8 cellular contexts compared by ENCODE assay signal in the genomic region with DNA sequence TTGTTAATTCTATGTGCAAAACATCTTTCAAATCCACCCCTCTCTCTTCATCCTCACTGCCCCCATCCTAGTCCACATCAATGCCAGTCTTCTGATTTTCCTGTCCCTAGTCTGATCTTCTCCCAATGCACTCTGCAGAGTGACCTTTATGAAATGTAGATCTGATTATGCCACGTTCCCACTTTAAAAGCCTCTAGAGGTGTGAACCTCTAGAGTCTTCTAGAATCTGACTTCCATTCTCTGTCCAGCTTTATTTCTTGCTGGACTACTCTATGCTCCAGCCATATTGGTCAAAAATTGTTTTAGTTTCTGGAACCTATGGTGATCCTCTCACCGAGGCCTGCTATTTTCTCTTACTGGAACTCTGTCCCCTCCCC. TPM values are rescaled to one million over a fixed set of nuclear protein-coding genes. Genes with fewer than 3 reads are reported as not detected.
DNase-seq lines count a peak whose midpoint lies in the region; ATAC-seq and TF ChIP-seq lines count a peak whose summit lies in the region.

No MANE protein-coding gene starts in this region.

- no peak overlapping the region for H3K27ac ChIP-seq in GM23248

- H3K36me3 ChIP-seq in GM23248 (ENCODE audit: low read depth) (no peaks in the 10 kb centered on the region), skeletal muscle satellite cell (ENCODE audit: insufficient read depth, low read length) (no peaks in the 10 kb centered on the region)

- no peak for ATAC-seq in T-helper 17 cell

- no peaks in the 10 kb centered on the region for H3K9me2 ChIP-seq in GM23248 (ENCODE audit: insufficient read depth)

- H3K4me1 ChIP-seq in GM23248 (ENCODE audit: insufficient read depth) = no peaks in the 10 kb centered on the region
- H3K4me1 ChIP-seq in skeletal muscle satellite cell (ENCODE audit: control insufficient read depth, insufficient read depth, low read length) = no peaks in the 10 kb centered on the region

- H3K9ac ChIP-seq in GM23248 (peak overlapping the region; percentile 34; the same call in 1 of the 2 replicates), skeletal muscle satellite cell (ENCODE audit: low read depth, low read length) (no peak overlapping the region)

- H3K36me3 Mint-ChIP-seq in T-helper 17 cell (ENCODE audit: low read depth) = no peaks in the 10 kb centered on the region

- H3K9me3 ChIP-seq in GM23248 (ENCODE audit: low read depth) (no peaks in the 10 kb centered on the region), T-helper 17 cell (ENCODE audit: control insufficient read depth, low read length, poor library complexity, severe bottlenecking) (no peaks in the 10 kb centered on the region), skeletal muscle satellite cell (replicated peaks; ENCODE audit: low read length) (no peaks in the 10 kb centered on the region)

- H3K4me2 ChIP-seq in GM23248 (ENCODE audit: unreplicated experiment) (peak overlapping the region; percentile 89), skeletal muscle satellite cell (ENCODE audit: low read length) (peak overlapping the region; percentile 85)

- 1 to 5% methylated on average over 2 of the region's 2 CpGs for WGBS in GM23248 (ENCODE audit: low coverage in 1 of 2, low lambda C conversion rate in 2 of 2, missing lambda C conversion rate in 2 of 2), 2 experiments

- peak overlapping the region; percentile 92 for H3K4me3 Mint-ChIP-seq in T-helper 17 cell

- H3K4me3 ChIP-seq in GM23248 = peak overlapping the region; percentile 80
- peak overlapping the region; percentile 52 to 55 for H3K4me3 ChIP-seq in foreskin fibroblast (ENCODE audit: low read depth in 1 of 2, low read length in 2 of 2)
- H3K4me3 ChIP-seq in skeletal muscle satellite cell (ENCODE audit: low read length) = peak overlapping the region; percentile 73

- peak overlapping the region; percentile 95 for H2AFZ ChIP-seq in GM23248

- in situ Hi-C loops in GM23248 (cut with MboI) = no loop called here

- peak overlapping the region; percentile 91 for H3K27ac Mint-ChIP-seq in T-helper 17 cell

- no peaks in the 10 kb centered on the region for H4K20me1 ChIP-seq in GM23248 (ENCODE audit: insufficient read depth)

- peaks cover 14% of the 10 kb centered on the region for H3K4me1 Mint-ChIP-seq in T-helper 17 cell

- no peak for TF ChIP-seq CTCF in foreskin fibroblast (IDR thresholded peaks at IDR 0.05; ENCODE audit: low read depth, low read length)

- H3K27me3 ChIP-seq in GM23248 (replicated peaks; ENCODE audit: insufficient read depth) (no peaks in the 10 kb centered on the region), skeletal muscle satellite cell (ENCODE audit: control insufficient read depth, insufficient read depth, low read length) (no peaks in the 10 kb centered on the region)

- no peaks in the 10 kb centered on the region for H3K27me3 Mint-ChIP-seq in T-helper 17 cell

- no peaks in the 10 kb centered on the region for H3K79me2 ChIP-seq in GM23248 (ENCODE audit: insufficient read depth)

- DNase-seq in GM23248 (no peak), T-helper 17 cell (no peak), foreskin fibroblast (no peak), NCI-H2081 treated with DMSO at 0.1 percent for 48 hours (lab: John Stamatoyannopoulos, UW) (no peak), NCI-H2171 treated with DMSO at 0.1 percent for 48 hours (lab: John Stamatoyannopoulos, UW) (no peak), NCI-H1048 (lab: John Stamatoyannopoulos, UW) (no peak)
- no peak for DNase-seq in central memory CD4-positive, alpha-beta T cell

- H3F3A ChIP-seq in GM23248 (ENCODE audit: insufficient read depth) = no peaks in the 10 kb centered on the region

RNA-seq across cellular contexts. Expression of a gene that starts 32.5 kb away (rescaled TPM):
- total RNA-seq in GM23248 (2014; rRNA removed; shearing (Covaris generic)) = not detected in 2 replicates
- polyA plus RNA-seq in GM23248 (2016; fragmentation: Nextera tagmentation; extraction: Ambion mirVana) = not detected in 2 replicates
- total RNA-seq in T-helper 17 cell = not detected
- not detected in 2 replicates for total RNA-seq in skeletal muscle satellite cell (2012; rRNA removed)
